ENCODE assay signal across 20 cellular contexts in the genomic region with DNA sequence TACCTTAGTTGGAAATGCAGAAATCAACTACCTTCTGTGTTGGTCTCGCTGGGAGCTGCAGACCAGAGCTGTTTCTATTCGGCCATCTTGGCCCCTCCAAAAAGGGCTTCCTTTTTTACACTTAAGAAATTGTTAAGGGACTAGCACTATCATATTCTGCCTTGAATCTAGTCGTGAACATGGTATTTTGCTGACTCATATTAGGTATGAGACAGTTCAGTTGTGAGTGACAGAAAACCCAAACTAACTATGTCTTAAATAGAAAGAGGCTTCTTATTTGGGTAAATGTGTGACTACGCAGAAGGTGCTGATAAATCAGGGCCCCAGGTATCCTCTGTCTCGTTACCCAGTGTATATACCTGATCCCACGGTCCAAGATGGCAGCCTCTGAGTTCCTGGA.
DNase-seq lines count a peak whose midpoint lies in the region; ATAC-seq, FAIRE-seq and TF ChIP-seq lines count a peak whose summit lies in the region.
"Had no signal": no experiment of that assay in that cellular context is flagged by ENCODE, and none has a peak within 500 bp of the region (broad histone marks: within the 10 kb centered on the region; RNA-seq: fewer than 3 reads in every experiment).

No MANE protein-coding gene starts in this region.

- no peak for TF ChIP-seq RAD21 in GM12878 (IDR thresholded peaks at IDR 0.05; ENCODE audit: insufficient read depth, low read depth, low read length)

- peak; percentile 36 for ATAC-seq in GM12878
- ATAC-seq in CD8-positive, alpha-beta T cell, result no peak
- ATAC-seq in HG03460 (IDR thresholded peaks at IDR 0.05; ENCODE audit: unreplicated experiment), result no peak
- ATAC-seq: HCT116 had no signal

- no peak overlapping the region for H3K27ac ChIP-seq in GM12878 (ENCODE audit: control insufficient read depth, insufficient read depth)
- H3K27ac ChIP-seq in CD8-positive, alpha-beta T cell (ENCODE audit: low read depth, low read length), result no peak overlapping the region
- H3K27ac ChIP-seq: BLaER1 treated with 17β-estradiol and CSF1 and Interleukin-3, amounts not matched to agents 10 nM and 100 nM; GM23248; Peyer's patch; SJSA1 had no signal

- H3K4me3 Mint-ChIP-seq in CD8-positive, alpha-beta T cell, result no peak overlapping the region

- BruUV-seq in GM12878 (replicated peaks; lab: Mats Ljungman, UMichigan), result no TSS peak

- TF ChIP-seq POLR2A in GM12878 (IDR thresholded peaks at IDR 0.05; ENCODE audit: low read depth, low read length), result no peak

- H3K4me1 Mint-ChIP-seq in CD8-positive, alpha-beta T cell (ENCODE audit: low read depth), result no peaks in the 10 kb centered on the region

- H3K9ac ChIP-seq in GM12878 (ENCODE audit: control insufficient read depth, insufficient read depth, low read length), result no peak overlapping the region
- H3K9ac ChIP-seq: BLaER1 treated with 17β-estradiol and CSF1 and Interleukin-3, amounts not matched to agents 10 nM and 100 nM; GM23248 had no signal

- SMC1A ChIA-PET in GM12878 (lab: Charles Lee; ENCODE audit: uncharacterized antibody, unreplicated experiment), result interaction anchor here (0.6 to 2.1 kb wide), 2 partner anchors 169 to 1780 kb away, joined by 3 to 8 read pairs; no protein-coding TSS in a partner anchor

- RAD21 ChIA-PET in GM12878 (lab: Charles Lee; ENCODE audit: unreplicated experiment), result no interaction called here

- H3K79me2 ChIP-seq in GM12878 (ENCODE audit: control insufficient read depth, insufficient read depth, low read length), result no peaks in the 10 kb centered on the region

- no peak overlapping the region for H2AFZ ChIP-seq in GM12878 (ENCODE audit: control insufficient read depth, low read depth, low read length)
- H2AFZ ChIP-seq: GM23248 had no signal

- CTCF ChIA-PET in GM12878 (lab: Yijun Ruan, JAX), result no interaction called here
- CTCF ChIA-PET in CD8-positive, alpha-beta T cell (lab: Charles Lee), result no interaction called here

- no peaks in the 10 kb centered on the region for H4K20me1 ChIP-seq in GM12878 (ENCODE audit: control insufficient read depth, insufficient read depth)
- H4K20me1 ChIP-seq: BLaER1 treated with 17β-estradiol and CSF1 and Interleukin-3, amounts not matched to agents 10 nM and 100 nM had no signal

- DNase-seq in ELR (ENCODE audit: low read depth) (peak; percentile 2), LHCN-M2 (ENCODE audit: low read depth) (peak; percentile 11), GM12878 (ENCODE audit: low read depth, low spot score) (no peak), iris pigment epithelial cell (ENCODE audit: low read depth) (peak; percentile 17), DMS79 treated with DMSO at 0.1 percent for 48 hours (lab: John Stamatoyannopoulos, UW) (no peak)
- DNase-seq in CD8-positive, alpha-beta T cell, result no peak
- DNase-seq: GM23248, KG1, MG63, NCI-H1048, NCI-H1436, NCI-H1930, NCI-H69, Peyer's patch, SW 1271 had no signal

- no peaks in the 10 kb centered on the region for H3K36me3 Mint-ChIP-seq in CD8-positive, alpha-beta T cell

- no peaks in the 10 kb centered on the region for H3K9me3 ChIP-seq in GM12878 (replicated peaks; ENCODE audit: control insufficient read depth, insufficient read depth, low read length)
- no peaks in the 10 kb centered on the region for H3K9me3 ChIP-seq in CD8-positive, alpha-beta T cell (ENCODE audit: low read length)
- H3K9me3 ChIP-seq: BLaER1 treated with 17β-estradiol and CSF1 and Interleukin-3, amounts not matched to agents 10 nM and 100 nM; MG63; Peyer's patch; SJSA1 had no signal

- no peak overlapping the region for H3K4me3 ChIP-seq in GM12878
- no peak overlapping the region for H3K4me3 ChIP-seq in CD8-positive, alpha-beta T cell (ENCODE audit: low read depth, low read length)
- H3K4me3 ChIP-seq: BLaER1 treated with 17β-estradiol and CSF1 and Interleukin-3, amounts not matched to agents 10 nM and 100 nM; GM23248; MG63; Peyer's patch; SJSA1 had no signal

- H3K27me3 ChIP-seq in GM12878 (replicated peaks in 1 of 2; ENCODE audit: control insufficient read depth in 2 of 2, insufficient read depth in 2 of 2, low read length in 1 of 2), result no peaks in the 10 kb centered on the region
- H3K27me3 ChIP-seq in CD8-positive, alpha-beta T cell (ENCODE audit: insufficient read depth, low read length), result no peaks in the 10 kb centered on the region
- H3K27me3 ChIP-seq: BLaER1 treated with 17β-estradiol and CSF1 and Interleukin-3, amounts not matched to agents 10 nM and 100 nM; MG63; Peyer's patch; SJSA1 had no signal

- intact Hi-C loops in GM12878 (cut with micrococcal nuclease; ENCODE audit: unreplicated experiment), result loop anchor here (5.0 kb wide), 1 partner anchor 171 kb away; no protein-coding TSS in a partner anchor
- intact Hi-C loops in CD8-positive, alpha-beta T cell (cut with DNase I, micrococcal nuclease), result no loop called here

- 3% methylated on average over 6 of the region's 6 CpGs for WGBS in GM12878 (ENCODE audit: insufficient coverage, insufficient replicate concordance, low lambda C conversion rate, missing lambda C conversion rate)

- in situ Hi-C loops in GM12878 (cut with MboI), result no loop called here

- no peaks in the 10 kb centered on the region for H3K4me1 ChIP-seq in GM12878 (ENCODE audit: control insufficient read depth, insufficient read depth, low read length)
- H3K4me1 ChIP-seq in CD8-positive, alpha-beta T cell (ENCODE audit: insufficient read depth, low read length), result no peaks in the 10 kb centered on the region
- H3K4me1 ChIP-seq: BLaER1 treated with 17β-estradiol and CSF1 and Interleukin-3, amounts not matched to agents 10 nM and 100 nM; Peyer's patch; SJSA1 had no signal

- no peaks in the 10 kb centered on the region for H3K9me3 Mint-ChIP-seq in CD8-positive, alpha-beta T cell

- no peak for FAIRE-seq in GM12878 (lab: Jason Lieb, UNC)
- FAIRE-seq: D721Med had no signal

- no peak for TF ChIP-seq EP300 in GM12878 (IDR thresholded peaks at IDR 0.05; ENCODE audit: borderline replicate concordance in 1 of 2, control insufficient read depth in 1 of 2, low read depth in 2 of 2, low read length in 2 of 2)

- no peak for TF ChIP-seq CTCF in GM12878 (IDR thresholded peaks at IDR 0.05 in 2 of 3, conservative IDR thresholded peaks at IDR 0.05 in 1 of 3; ENCODE audit: control insufficient read depth in 2 of 3, extremely low read depth in 1 of 3, insufficient read depth in 1 of 3, low read depth in 3 of 3, low read length in 3 of 3)
- TF ChIP-seq CTCF in CD8-positive, alpha-beta T cell (IDR thresholded peaks at IDR 0.05), result no peak

- H3K27ac Mint-ChIP-seq in CD8-positive, alpha-beta T cell, result no peak overlapping the region

- no peaks in the 10 kb centered on the region for H3K27me3 Mint-ChIP-seq in CD8-positive, alpha-beta T cell (ENCODE audit: low read depth)

- H3K4me2 ChIP-seq in GM12878 (ENCODE audit: control insufficient read depth, insufficient read depth), result no peak overlapping the region
- H3K4me2 ChIP-seq: BLaER1 treated with 17β-estradiol and CSF1 and Interleukin-3, amounts not matched to agents 10 nM and 100 nM had no signal

- H3K36me3 ChIP-seq in GM12878 (ENCODE audit: control insufficient read depth in 2 of 2, insufficient read depth in 2 of 2, low read length in 1 of 2), result no peaks in the 10 kb centered on the region
- no peaks in the 10 kb centered on the region for H3K36me3 ChIP-seq in CD8-positive, alpha-beta T cell (ENCODE audit: insufficient read depth, low read length)
- H3K36me3 ChIP-seq: BLaER1 treated with 17β-estradiol and CSF1 and Interleukin-3, amounts not matched to agents 10 nM and 100 nM; MG63; Peyer's patch had no signal

- POLR2A ChIA-PET in GM12878 (lab: Charles Lee), result no interaction called here
- POLR2A ChIA-PET in CD8-positive, alpha-beta T cell (lab: Charles Lee), result no interaction called here

TF ChIP-seq in GM12878, 131 proteins besides CTCF, POLR2A, EP300 and RAD21 (continues in another document):
- TF ChIP-seq, protein P1, sequence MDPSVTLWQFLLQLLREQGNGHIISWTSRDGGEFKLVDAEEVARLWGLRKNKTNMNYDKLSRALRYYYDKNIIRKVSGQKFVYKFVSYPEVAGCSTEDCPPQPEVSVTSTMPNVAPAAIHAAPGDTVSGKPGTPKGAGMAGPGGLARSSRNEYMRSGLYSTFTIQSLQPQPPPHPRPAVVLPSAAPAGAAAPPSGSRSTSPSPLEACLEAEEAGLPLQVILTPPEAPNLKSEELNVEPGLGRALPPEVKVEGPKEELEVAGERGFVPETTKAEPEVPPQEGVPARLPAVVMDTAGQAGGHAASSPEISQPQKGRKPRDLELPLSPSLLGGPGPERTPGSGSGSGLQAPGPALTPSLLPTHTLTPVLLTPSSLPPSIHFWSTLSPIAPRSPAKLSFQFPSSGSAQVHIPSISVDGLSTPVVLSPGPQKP (IDR thresholded peaks at IDR 0.05; ENCODE audit: low read depth, low read length), result no peak
- no peak for TF ChIP-seq PML (IDR thresholded peaks at IDR 0.05; ENCODE audit: low read length)
- no peak for TF ChIP-seq MTA3 (IDR thresholded peaks at IDR 0.05; ENCODE audit: borderline replicate concordance, low read length)
- no peak for TF ChIP-seq ATF7 (IDR thresholded peaks at IDR 0.05; ENCODE audit: low read depth)
- no peak for TF ChIP-seq SRF (IDR thresholded peaks at IDR 0.05; ENCODE audit: low read depth in 2 of 2, low read length in 2 of 2)
- no peak for TF ChIP-seq JUNB (IDR thresholded peaks at IDR 0.05)
- no peak for TF ChIP-seq ETV6 (conservative IDR thresholded peaks at IDR 0.05 in 1 of 2, IDR thresholded peaks at IDR 0.05 in 1 of 2; ENCODE audit: borderline replicate concordance in 1 of 2, low read depth in 1 of 2)
- no peak for TF ChIP-seq RCOR1 (conservative IDR thresholded peaks at IDR 0.05; ENCODE audit: low read depth, low read length)
- no peak for TF ChIP-seq BCL3 (IDR thresholded peaks at IDR 0.05; ENCODE audit: borderline replicate concordance, insufficient read depth, low read depth, low read length, poor library complexity, severe bottlenecking)
- no peak for TF ChIP-seq BACH1 (IDR thresholded peaks at IDR 0.05; ENCODE audit: borderline replicate concordance)
- no peak for TF ChIP-seq ZNF24 (IDR thresholded peaks at IDR 0.05)
- no peak for TF ChIP-seq NBN (IDR thresholded peaks at IDR 0.05)
- no peak for TF ChIP-seq RAD51 (IDR thresholded peaks at IDR 0.05)

Comparison
In these comparisons a context has a peak if more than half of its experiments do, and no peak if none do; other contexts are left out.
1. DNase-seq: peak in ELR (single experiment), LHCN-M2 (single experiment) and iris pigment epithelial cell (single experiment); none in GM12878 (single experiment), CD8-positive, alpha-beta T cell (0 of 7) and DMS79 treated with DMSO at 0.1 percent for 48 hours (single experiment).